In genomic region chr1:51989582-51990477, GRCh38 we compare ENCODE assay signal across 8 cellular contexts. TPM values are rescaled to one million over a fixed set of nuclear protein-coding genes. Genes with fewer than 3 reads are reported as not detected.
DNase-seq lines count a peak whose midpoint lies in the region; ATAC-seq and TF ChIP-seq lines count a peak whose summit lies in the region.

No MANE protein-coding gene starts in this region.

- ATAC-seq in omental fat pad (ENCODE audit: low FRiP score) (peak; percentile 30), HG03039 (IDR thresholded peaks at IDR 0.05; ENCODE audit: unreplicated experiment) (no peak), GM21515 (IDR thresholded peaks at IDR 0.05; ENCODE audit: unreplicated experiment) (no peak), HG02970 (IDR thresholded peaks at IDR 0.05; ENCODE audit: low FRiP score, unreplicated experiment) (no peak), GM21390 (IDR thresholded peaks at IDR 0.05; ENCODE audit: unreplicated experiment) (no peak)

- H3K9me3 Mint-ChIP-seq in endothelial cell (ENCODE audit: unreplicated experiment), result no peaks in the 10 kb centered on the region

- H3K36me3 Mint-ChIP-seq in endothelial cell (ENCODE audit: low read depth, unreplicated experiment), result peaks cover 10% of the 10 kb centered on the region

- TF ChIP-seq CTCF in endothelial cell (IDR thresholded peaks at IDR 0.05; ENCODE audit: unreplicated experiment), result no peak
- no peak for TF ChIP-seq CTCF in omental fat pad (IDR thresholded peaks at IDR 0.05)

- peaks cover 19% of the 10 kb centered on the region for H3K27me3 Mint-ChIP-seq in endothelial cell (ENCODE audit: unreplicated experiment)

- H3K27ac Mint-ChIP-seq in endothelial cell (ENCODE audit: unreplicated experiment), result peak overlapping the region; percentile 42

- H3K4me3 Mint-ChIP-seq in endothelial cell (ENCODE audit: unreplicated experiment), result peak overlapping the region; percentile 91

- peaks cover 15% of the 10 kb centered on the region for H3K4me1 Mint-ChIP-seq in endothelial cell (ENCODE audit: unreplicated experiment)

- DNase-seq in COLO668 (lab: John Stamatoyannopoulos, UW; ENCODE audit: unreplicated experiment) (peak; percentile 58), NCI-H69 (lab: John Stamatoyannopoulos, UW) (peak; percentile 23), endothelial cell (ENCODE audit: low spot score) (peak; percentile 7), omental fat pad (ENCODE audit: low spot score) (no peak)

RNA-seq across cellular contexts. Expression of gene RAB3B, which starts 0.7 kb away (rescaled TPM):
- 15.1 TPM for total RNA-seq in endothelial cell (ENCODE audit: unreplicated experiment)
- under 1 TPM in 3 of 4 donors, not detected in 1; under 0.01 to 0.12 (median under 0.01) TPM for total RNA-seq in omental fat pad

RNA-seq across cellular contexts. Expression of gene KTI12, which starts 43.8 kb away (rescaled TPM):
- total RNA-seq in endothelial cell (ENCODE audit: unreplicated experiment), result 8.4 TPM
- 10 to 100 TPM in 2 of 4 donors, 1 to 10 TPM in 2; 7.6 to 23.4 (median 10.2) TPM for total RNA-seq in omental fat pad

Comparison
In these comparisons a context has a peak if more than half of its experiments do, and no peak if none do; other contexts are left out.
1. RNA of gene RAB3B, which starts 0.7 kb away (total RNA-seq): 15.1 TPM in endothelial cell (single experiment); under 0.01 to 0.12 TPM in omental fat pad; every median in the first group is over 10 times any median in the second.